34 cellular contexts compared by ENCODE assay signal in the genomic region with DNA sequence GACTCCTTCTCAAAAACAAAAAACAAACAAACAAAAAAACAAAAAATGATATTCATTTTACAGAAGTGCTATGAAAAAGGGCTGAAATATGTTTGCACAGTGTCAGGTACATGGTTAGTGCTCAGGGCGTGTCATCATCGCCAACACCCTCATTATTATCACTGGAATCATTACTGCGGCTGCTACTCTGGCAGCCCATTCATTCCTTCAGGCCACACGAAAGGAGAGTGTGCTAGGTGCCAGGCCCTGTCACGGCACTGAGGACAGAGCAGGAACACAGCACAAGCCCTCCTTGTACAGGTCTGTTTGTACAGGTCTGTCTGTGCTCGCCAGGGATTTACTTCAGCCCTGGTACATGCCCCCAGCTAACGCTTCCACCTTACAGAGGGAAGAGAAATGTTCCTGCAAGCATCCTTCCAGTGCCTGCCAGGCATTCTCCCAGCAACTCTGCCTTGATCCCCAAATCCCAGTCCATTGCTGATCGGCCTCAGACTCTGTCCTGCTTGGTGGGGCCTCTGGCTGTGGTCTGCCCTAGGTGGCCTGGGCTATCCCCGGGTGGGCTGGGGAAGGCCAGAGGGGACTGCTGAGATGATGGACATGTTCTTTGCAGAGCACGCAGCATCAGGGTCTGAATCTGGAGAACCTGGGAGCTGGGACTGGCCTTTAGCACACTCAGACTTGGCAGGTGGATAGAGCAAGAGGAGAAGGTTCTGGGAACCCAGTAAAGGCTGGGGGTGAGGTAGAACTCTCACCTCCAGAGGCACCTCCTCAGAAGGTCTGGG.
"Had no signal": no experiment of that assay in that cellular context is flagged by ENCODE, and none has a peak within 500 bp of the region (broad histone marks: within the 10 kb centered on the region; RNA-seq: fewer than 3 reads in every experiment).

No MANE protein-coding gene starts in this region.

- H3K36me3 Mint-ChIP-seq: activated naive CD8-positive, alpha-beta T cell; brain; WTC11 had no signal

- H3K36me3 ChIP-seq: Peyer's patch had no signal

- H3K4me3 ChIP-seq: Peyer's patch had no signal

- H3K4me1 Mint-ChIP-seq: activated CD4-positive, alpha-beta T cell treated with anti-CD3 and anti-CD28 coated beads for 36 hours; activated CD4-positive, alpha-beta T cell treated with anti-CD3 and anti-CD28 coated beads, Interleukin-2, amount 10 ng/mL, durations not matched to agents 7 days and 5 days; WTC11 had no signal

- H3K9me3 ChIP-seq: Peyer's patch had no signal

- H3K27me3 ChIP-seq: Peyer's patch had no signal

- H3K4me1 ChIP-seq: Peyer's patch had no signal

- H3K27me3 Mint-ChIP-seq: activated naive CD8-positive, alpha-beta T cell had no signal

- H3K4me3 Mint-ChIP-seq: activated CD4-positive, alpha-beta T cell treated with anti-CD3 and anti-CD28 coated beads for 36 hours; activated CD4-positive, alpha-beta T cell treated with anti-CD3 and anti-CD28 coated beads, Interleukin-2, amount 10 ng/mL, durations not matched to agents 7 days and 5 days; activated CD8-positive, alpha-beta T cell treated with anti-CD3 and anti-CD28 coated beads, Interleukin-2, amount 10 ng/mL, durations not matched to agents 7 days and 5 days; activated naive CD4-positive, alpha-beta T cell treated with anti-CD3 and anti-CD28 coated beads for 36 hours; activated naive CD8-positive, alpha-beta T cell; activated naive CD8-positive, alpha-beta T cell treated with anti-CD3 and anti-CD28 coated beads, Interleukin-2, amount 50 U/mL, for 24 hours; activated T-cell treated with anti-CD3 and anti-CD28 coated beads, Interleukin-2, amount 50 U/mL, for 24 hours; brain; T-helper 1 cell treated with Interleukin-12 subunit alpha and Interleukin-12 subunit beta and Interleukin-4 antibody, amounts not matched to agents 30 μg/mL and 1 μg/mL, for 36 hours; T-helper 2 cell treated with Interferon-gamma antibody and Interleukin-4, amounts not matched to agents 5 μg/mL and 100 μg/mL, for 36 hours; WTC11 had no signal

- H3K27ac Mint-ChIP-seq: activated CD4-positive, alpha-beta T cell treated with anti-CD3 and anti-CD28 coated beads for 36 hours; activated CD4-positive, alpha-beta T cell treated with anti-CD3 and anti-CD28 coated beads, Interleukin-2, amount 10 ng/mL, durations not matched to agents 7 days and 5 days; activated CD8-positive, alpha-beta T cell treated with anti-CD3 and anti-CD28 coated beads, Interleukin-2, amount 10 ng/mL, durations not matched to agents 7 days and 5 days; activated naive CD4-positive, alpha-beta T cell treated with anti-CD3 and anti-CD28 coated beads for 36 hours; activated naive CD8-positive, alpha-beta T cell; activated naive CD8-positive, alpha-beta T cell treated with anti-CD3 and anti-CD28 coated beads, Interleukin-2, amount 50 U/mL, for 24 hours; activated T-cell treated with anti-CD3 and anti-CD28 coated beads, Interleukin-2, amount 50 U/mL, for 24 hours; T-helper 1 cell treated with Interleukin-12 subunit alpha and Interleukin-12 subunit beta and Interleukin-4 antibody, amounts not matched to agents 30 μg/mL and 1 μg/mL, for 36 hours; T-helper 2 cell treated with Interferon-gamma antibody and Interleukin-4, amounts not matched to agents 5 μg/mL and 100 μg/mL, for 36 hours; WTC11 had no signal

- DNase-seq: activated CD4-positive, alpha-beta T cell treated with anti-CD3 and anti-CD28 coated beads for 36 hours; activated CD4-positive, alpha-beta T cell treated with anti-CD3 and anti-CD28 coated beads, Interleukin-2, amount 10 ng/mL, durations not matched to agents 7 days and 5 days; activated CD4-positive, alpha-beta T cell treated with anti-CD3 and anti-CD28 coated beads, Interleukin-2, amount 50 U/mL, for 48 hours; activated CD8-positive, alpha-beta T cell treated with anti-CD3 and anti-CD28 coated beads, Interleukin-2, amount 10 ng/mL, durations not matched to agents 7 days and 5 days; activated gamma-delta T cell treated with Interleukin-2 at 50 U/mL for 16 hours; activated naive CD4-positive, alpha-beta T cell treated with anti-CD3 and anti-CD28 coated beads for 36 hours; activated naive CD8-positive, alpha-beta T cell treated with anti-CD3 and anti-CD28 coated beads, Interleukin-2, amount 50 U/mL, for 24 hours; activated T-cell treated with anti-CD3 and anti-CD28 coated beads, Interleukin-2, amount 50 U/mL, for 24 hours; anterior cingulate cortex; caudate nucleus; cerebellar nuclear complex; KG1; MM.1S; MV-4-11; NCI-H1092; NCI-H146; NCI-H187; NCI-H2081 treated with DMSO at 0.1 percent for 48 hours; NCI-H226; NCI-H446 treated with DMSO at 0.1 percent for 48 hours; NCI-H524; Peyer's patch; RPMI8226; SIG-M5 had no signal

- FAIRE-seq: bronchial epithelial cell, colon, TTC549 had no signal

- H3K9me3 Mint-ChIP-seq: activated CD4-positive, alpha-beta T cell treated with anti-CD3 and anti-CD28 coated beads, Interleukin-2, amount 10 ng/mL, durations not matched to agents 7 days and 5 days; activated naive CD4-positive, alpha-beta T cell treated with anti-CD3 and anti-CD28 coated beads for 36 hours; activated naive CD8-positive, alpha-beta T cell treated with anti-CD3 and anti-CD28 coated beads, Interleukin-2, amount 50 U/mL, for 24 hours; activated T-cell treated with anti-CD3 and anti-CD28 coated beads, Interleukin-2, amount 50 U/mL, for 24 hours; T-helper 1 cell treated with Interleukin-12 subunit alpha and Interleukin-12 subunit beta and Interleukin-4 antibody, amounts not matched to agents 30 μg/mL and 1 μg/mL, for 36 hours; T-helper 2 cell treated with Interferon-gamma antibody and Interleukin-4, amounts not matched to agents 5 μg/mL and 100 μg/mL, for 36 hours; WTC11 had no signal

- ATAC-seq: activated CD4-positive, alpha-beta T cell treated with anti-CD3 and anti-CD28 coated beads for 36 hours; activated CD4-positive, CD25-positive, alpha-beta regulatory T cell treated with anti-CD3 and anti-CD28 coated beads, Interleukin-2, amount 50 U/mL, for 24 hours; activated CD8-positive, alpha-beta T cell treated with anti-CD3 and anti-CD28 coated beads, Interleukin-2, amount 10 ng/mL, durations not matched to agents 7 days and 5 days; activated naive CD8-positive, alpha-beta T cell treated with anti-CD3 and anti-CD28 coated beads, Interleukin-2, amount 50 U/mL, for 24 hours; Right ventricle myocardium inferior; WTC11 had no signal

- H3K27ac ChIP-seq: Peyer's patch had no signal
